In the genomic region with DNA sequence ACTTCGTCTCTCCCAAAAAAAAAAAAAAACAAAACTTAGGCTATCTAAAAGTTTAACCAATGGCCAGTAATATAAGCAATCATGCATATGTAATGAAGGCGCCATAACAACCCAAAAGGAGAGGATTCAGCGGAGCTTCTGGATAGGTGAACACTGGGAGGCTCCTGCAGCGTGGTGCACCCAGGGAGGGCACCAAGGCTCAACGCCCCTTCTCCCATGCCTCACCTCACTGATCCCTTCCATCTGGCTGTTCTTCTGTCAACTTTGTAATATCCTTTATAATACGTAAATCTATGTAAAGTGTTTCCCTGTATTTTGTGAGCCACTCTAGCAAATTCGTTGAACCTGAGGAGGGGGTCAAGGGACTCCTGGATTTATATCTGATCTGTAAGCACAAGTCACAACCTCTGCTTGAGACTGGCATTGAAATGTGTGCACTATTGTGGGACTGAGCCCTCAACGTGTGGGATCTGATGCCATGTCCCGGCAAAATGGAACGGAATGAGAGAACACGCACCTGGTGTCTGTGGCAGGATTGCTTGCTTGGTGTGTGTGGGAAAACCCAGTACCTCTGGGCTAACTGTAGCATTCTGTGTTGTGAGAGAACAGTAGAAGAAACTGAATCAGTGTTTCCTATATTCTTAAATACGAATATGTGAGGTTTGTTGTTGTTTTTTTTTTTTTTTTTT, we compare ENCODE assay signal across 8 cellular contexts. TPM values are rescaled to one million over a fixed set of nuclear protein-coding genes. Genes with fewer than 3 reads are reported as not detected.
DNase-seq lines count a peak whose midpoint lies in the region; ATAC-seq and TF ChIP-seq lines count a peak whose summit lies in the region.

No MANE protein-coding gene starts in this region.

- TF ChIP-seq CTCF in heart left ventricle (IDR thresholded peaks at IDR 0.05) (no peak), brain (conservative IDR thresholded peaks at IDR 0.05) (no peak)

- H3K4me1 ChIP-seq in heart left ventricle (peaks cover 0 to 33% (median 13%) of the 10 kb centered on the region in 12 donors), mucosa of stomach (ENCODE audit: control insufficient read depth, insufficient read depth, low read length) (peaks cover 21% of the 10 kb centered on the region), urinary bladder (ENCODE audit: insufficient read depth) (peaks cover 2% of the 10 kb centered on the region)

- peaks cover 19% of the 10 kb centered on the region for H3K36me3 Mint-ChIP-seq in brain

- H3K4me1 Mint-ChIP-seq in brain = peaks cover 49% of the 10 kb centered on the region

- no peak for TF ChIP-seq POLR2A in heart left ventricle (IDR thresholded peaks at IDR 0.05)

- intact Hi-C loops in heart left ventricle (cut with DNase I) (loop anchor here (5.0 to 10.0 kb wide), 12 partner anchors 36 to 551 kb away; partner anchors contain the start of genes ZNF525 (in 2 of the 10), VN1R2 (in 1 of the 10), ZNF160 (in 1 of the 10) and ZNF347 (in 1 of the 10)), cardiac septum (cut with DNase I) (loop anchor here (5.0 to 10.0 kb wide), 3 partner anchors 116 to 271 kb away; partner anchors contain the start of genes ZNF813 and ZNF845)

- H3K27ac ChIP-seq in heart left ventricle (peak overlapping the region in 3 of 12 donors; percentile 19 to 67 (median 49)), urinary bladder (ENCODE audit: low read depth) (no peak overlapping the region)

- H3K36me3 ChIP-seq in heart left ventricle (peaks cover 0 to 12% (median 0%) of the 10 kb centered on the region in 9 donors), mucosa of stomach (ENCODE audit: control insufficient read depth, insufficient read depth, low read length) (no peaks in the 10 kb centered on the region), urinary bladder (ENCODE audit: insufficient read depth) (peaks cover 4% of the 10 kb centered on the region)

- peaks cover 5% of the 10 kb centered on the region for H3K27me3 Mint-ChIP-seq in brain

- peak overlapping the region; percentile 7 to 98 (median 78) for H3K4me3 ChIP-seq in heart left ventricle
- peak overlapping the region; percentile 49 for H3K4me3 ChIP-seq in mucosa of stomach (ENCODE audit: low read length)
- H3K4me3 ChIP-seq in urinary bladder (ENCODE audit: low read depth, low read length) = peak overlapping the region; percentile 57

- POLR2A ChIA-PET in HEK293T (lab: Yijun Ruan, JAX) = no interaction called here

- 55 to 63% (median 56%) methylated on average over 12 of the region's 12 CpGs for WGBS in heart left ventricle, 4 donors
- 53% methylated on average over 12 of the region's 12 CpGs for WGBS in urinary bladder

- CTCF ChIA-PET in HEK293T (lab: Yijun Ruan, JAX) = no interaction called here

- H3K9me3 ChIP-seq in heart left ventricle (peaks cover 0 to 11% (median 0%) of the 10 kb centered on the region in 12 donors), mucosa of stomach (ENCODE audit: control insufficient read depth, low read length) (no peaks in the 10 kb centered on the region)

- H3K4me3 Mint-ChIP-seq in brain = peak overlapping the region; percentile 87 to 97 (median 89)

- ATAC-seq in heart left ventricle = no peak

- H3K27ac Mint-ChIP-seq in brain = peak overlapping the region; percentile 56 to 92 (median 81)

- H3K9ac ChIP-seq in mucosa of stomach (ENCODE audit: low read length) = no peak overlapping the region

- peaks cover 0 to 10% (median 2%) of the 10 kb centered on the region in 5 experiments for H3K9me3 Mint-ChIP-seq in brain

- H3K27me3 ChIP-seq in heart left ventricle (no peaks in the 10 kb centered on the region), mucosa of stomach (ENCODE audit: control insufficient read depth, insufficient read depth, low read length) (no peaks in the 10 kb centered on the region)

- DNase-seq in heart left ventricle (no peak), cardiac septum (ENCODE audit: low spot score) (no peak), HPDE6-E6E7 (ENCODE audit: extremely low spot score) (no peak), SKM-1 (lab: John Stamatoyannopoulos, UW; ENCODE audit: unreplicated experiment) (no peak), HEK293T (ENCODE audit: extremely low spot score) (no peak)

TF ChIP-seq in HEK293T, 16 proteins besides CTCF, POLR2A, EP300 and RAD21:
- no peak for TF ChIP-seq SP1 (IDR thresholded peaks at IDR 0.05)
- TF ChIP-seq FOXK2 (IDR thresholded peaks at IDR 0.05) = no peak
- no peak for TF ChIP-seq ELF4 (IDR thresholded peaks at IDR 0.05)
- no peak for TF ChIP-seq FOXM1 (IDR thresholded peaks at IDR 0.05; ENCODE audit: borderline replicate concordance)
- no peak for TF ChIP-seq ARNT (IDR thresholded peaks at IDR 0.05)
- no peak for TF ChIP-seq SUZ12 (IDR thresholded peaks at IDR 0.05)
- TF ChIP-seq NFRKB (IDR thresholded peaks at IDR 0.05) = no peak
- no peak for TF ChIP-seq ZNF384 (IDR thresholded peaks at IDR 0.05)
- no peak for TF ChIP-seq CTBP1 (IDR thresholded peaks at IDR 0.05; ENCODE audit: borderline replicate concordance)
- no peak for TF ChIP-seq L3MBTL2 (conservative IDR thresholded peaks at IDR 0.05)
- no peak for TF ChIP-seq TARDBP (IDR thresholded peaks at IDR 0.05)
TF ChIP-seq in HEK293T: peak in this region for 0.

RNA-seq across cellular contexts. Expression of gene ZNF665, which starts 0.5 kb away (rescaled TPM):
- total RNA-seq in heart left ventricle (1 to 10 TPM in 4 of 9 donors, under 1 TPM in 5; 0.38 to 3.6 (median 1.00) TPM), cardiac septum (1.3 TPM), urinary bladder (11.9 TPM)
- polyA plus RNA-seq in heart left ventricle (1 to 10 TPM in 1 of 2 donors, under 1 TPM in 1; 0.85 to 1.2 TPM), brain (ENCODE audit: insufficient read depth, low read depth, low replicate concordance) (4.5 TPM), urinary bladder (10.0 TPM)

RNA-seq across cellular contexts. Expression of gene ZNF347, which starts 34.8 kb away (rescaled TPM):
- total RNA-seq in heart left ventricle (10 to 100 TPM in 1 of 9 donors, 1 to 10 TPM in 8; 5.3 to 10.6 (median 8.2) TPM), cardiac septum (7.7 TPM), urinary bladder (28.2 TPM)
- polyA plus RNA-seq in heart left ventricle (1 to 10 TPM; 2.7 to 3.8 TPM), brain (ENCODE audit: insufficient read depth, low read depth, low replicate concordance) (1.9 TPM), urinary bladder (4.8 TPM)
